9 cellular contexts compared by ENCODE assay signal in the genomic region with DNA sequence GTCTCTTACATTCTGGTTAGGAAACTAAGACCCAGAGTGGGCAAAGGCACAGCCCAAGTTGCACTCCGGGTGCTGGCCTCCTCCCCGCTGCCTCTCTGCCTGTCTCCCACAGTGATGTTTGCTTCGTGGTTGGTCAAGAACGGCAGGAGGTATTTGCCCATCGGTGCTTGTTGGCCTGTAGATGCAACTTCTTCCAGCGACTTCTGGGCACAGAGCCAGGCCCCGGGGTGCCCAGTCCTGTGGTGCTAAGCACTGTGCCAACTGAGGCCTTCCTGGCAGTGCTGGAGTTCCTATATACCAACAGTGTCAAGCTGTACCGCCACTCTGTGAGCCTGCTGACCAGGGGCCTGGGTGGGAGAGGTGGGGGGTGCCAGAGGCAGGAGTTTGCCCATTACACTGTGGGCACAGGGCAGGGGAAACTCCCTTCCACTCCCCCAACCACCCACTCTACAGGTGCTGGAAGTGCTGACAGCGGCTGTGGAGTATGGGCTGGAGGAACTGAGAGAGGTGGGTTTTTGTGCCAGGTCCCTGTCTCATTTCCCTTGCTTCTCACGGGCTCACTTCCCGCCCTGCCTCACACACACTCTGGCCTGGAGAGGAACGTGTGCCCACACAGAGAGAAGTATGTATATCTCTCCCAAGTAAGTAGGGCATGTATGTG. TPM values are rescaled to one million over a fixed set of nuclear protein-coding genes. Genes with fewer than 3 reads are reported as not detected.
DNase-seq lines count a peak whose midpoint lies in the region; ATAC-seq and TF ChIP-seq lines count a peak whose summit lies in the region.
"Had no signal": no experiment of that assay in that cellular context is flagged by ENCODE, and none has a peak within 500 bp of the region (broad histone marks: within the 10 kb centered on the region; RNA-seq: fewer than 3 reads in every experiment).

No MANE protein-coding gene starts in this region.

- 80% methylated on average over 4 of the region's 12 CpGs for WGBS in SK-N-SH (ENCODE audit: low lambda C conversion rate)

- H3K9me3 ChIP-seq in DND-41 (ENCODE audit: insufficient read depth, low read length, severe bottlenecking) (no peaks in the 10 kb centered on the region), SK-N-SH (no peaks in the 10 kb centered on the region), muscle layer of duodenum (ENCODE audit: control insufficient read depth in 1 of 2, low read length in 2 of 2) (no peaks in the 10 kb centered on the region)

- H3K4me3 ChIP-seq in DND-41 (ENCODE audit: low read depth in 1 of 2, low read length in 2 of 2) (no peak overlapping the region), SK-N-SH (ENCODE audit: low read depth in 2 of 2, low read length in 1 of 2) (peak overlapping the region; percentile 43 to 54; a peak in 3 of 4 replicates), muscle layer of duodenum (ENCODE audit: low read depth in 1 of 2, low read length in 2 of 2) (peak overlapping the region in 1 of 2 donors; percentile 55)

- H3K4me1 ChIP-seq in DND-41 (ENCODE audit: insufficient read depth, low read length), result peaks cover 44% of the 10 kb centered on the region
- peaks cover 56 to 82% of the 10 kb centered on the region in 2 experiments; a peak in 3 of 4 replicates for H3K4me1 ChIP-seq in SK-N-SH (ENCODE audit: control insufficient read depth in 1 of 2, insufficient read depth in 2 of 2, low read depth in 1 of 2, low read length in 1 of 2)
- peaks cover 40 to 77% of the 10 kb centered on the region in 2 donors for H3K4me1 ChIP-seq in muscle layer of duodenum (ENCODE audit: control insufficient read depth in 1 of 2, insufficient read depth in 2 of 2, low read length in 2 of 2)

- no peak for DNase-seq in DND-41
- DNase-seq in SK-N-SH, result no peak
- DNase-seq in NCI-H526 treated with DMSO at 0.1 percent for 48 hours (lab: John Stamatoyannopoulos, UW), result no peak
- no peak for DNase-seq in G401 (ENCODE audit: low spot score)

- H3K79me2 ChIP-seq in DND-41 (ENCODE audit: insufficient read depth, low read length), result no peaks in the 10 kb centered on the region
- H3K79me2 ChIP-seq in SK-N-SH (ENCODE audit: insufficient read depth), result peaks cover 48% of the 10 kb centered on the region

- H4K20me1 ChIP-seq in DND-41 (ENCODE audit: insufficient read depth, low read length), result no peaks in the 10 kb centered on the region
- no peaks in the 10 kb centered on the region for H4K20me1 ChIP-seq in SK-N-SH (ENCODE audit: insufficient read depth)

- in situ Hi-C loops in G401 (cut with HindIII; ENCODE audit: low sequenced_read_pairs), result no loop called here

- H3K36me3 ChIP-seq in DND-41 (ENCODE audit: insufficient read depth, low read length) (peaks cover 9% of the 10 kb centered on the region; the same call in 1 of the 2 replicates), SK-N-SH (replicated peaks in 1 of 2; ENCODE audit: control insufficient read depth in 1 of 2, insufficient read depth in 2 of 2, low read length in 1 of 2) (peaks cover 20 to 35% of the 10 kb centered on the region in 2 experiments), muscle layer of duodenum (ENCODE audit: control insufficient read depth in 1 of 2, insufficient read depth in 2 of 2, low read length in 2 of 2) (peaks cover 12 to 31% of the 10 kb centered on the region in 2 donors)

- peaks cover 67% of the 10 kb centered on the region for H3F3A ChIP-seq in SK-N-SH (replicated peaks; ENCODE audit: insufficient read depth)

- peak overlapping the region; percentile 14; the same call in 1 of the 2 replicates for H3K4me2 ChIP-seq in DND-41 (ENCODE audit: insufficient read depth, low read length)
- peak overlapping the region; percentile 76 for H3K4me2 ChIP-seq in SK-N-SH

- POLR2A ChIA-PET in SK-N-SH (lab: Yijun Ruan, JAX), result interaction anchor here (1.0 to 3.1 kb wide), 3 partner anchors 9 to 35 kb away, joined by 3 to 29 read pairs (median 22); partner anchors contain the start of genes PLK3 and RPS8

- H3K27ac ChIP-seq in DND-41 (ENCODE audit: low read length) (peak overlapping the region; percentile 89), SK-N-SH (ENCODE audit: low read depth in 2 of 2, low read length in 1 of 2) (peak overlapping the region; percentile 94 to 100), cingulate gyrus (ENCODE audit: low read depth, low read length) (peak overlapping the region; percentile 72), muscle layer of duodenum (ENCODE audit: low read length) (peak overlapping the region; percentile 100)

- H3K27me3 ChIP-seq in DND-41 (ENCODE audit: insufficient read depth, low read length, poor library complexity) (no peaks in the 10 kb centered on the region), SK-N-SH (ENCODE audit: insufficient read depth) (no peaks in the 10 kb centered on the region), muscle layer of duodenum (ENCODE audit: low read depth, low read length) (no peaks in the 10 kb centered on the region)

- 0 out of 2 replicates have a peak overlapping the region, but pooled peaks have one; percentile 61 for H2AFZ ChIP-seq in DND-41 (ENCODE audit: low read depth, low read length)
- H2AFZ ChIP-seq in SK-N-SH (ENCODE audit: low read depth), result no peak overlapping the region

- TF ChIP-seq CTCF in DND-41 (IDR thresholded peaks at IDR 0.05; ENCODE audit: borderline replicate concordance, extremely low read depth, low read length, poor library complexity, severe bottlenecking) (no peak), SK-N-SH (IDR thresholded peaks at IDR 0.05) (no peak)

- ATAC-seq in DND-41 (ENCODE audit: insufficient read depth, low read depth), result no peak
- ATAC-seq in HG02678 (IDR thresholded peaks at IDR 0.05; ENCODE audit: unreplicated experiment), result no peak
- ATAC-seq in HG03460 (IDR thresholded peaks at IDR 0.05; ENCODE audit: unreplicated experiment), result no peak

- H3K9ac ChIP-seq in DND-41 (ENCODE audit: low read depth, low read length) (peak overlapping the region; percentile 48; the same call in 1 of the 2 replicates), SK-N-SH (peak overlapping the region; percentile 94)

- CTCF ChIA-PET in SK-N-SH (lab: Yijun Ruan, JAX), result interaction anchor here (2.4 kb wide), 1 partner anchor 10 kb away, joined by 11 read pairs; the partner anchor contains the start of gene PLK3

- no peaks in the 10 kb centered on the region for H3K9me2 ChIP-seq in SK-N-SH

- TF ChIP-seq RAD21 in SK-N-SH (IDR thresholded peaks at IDR 0.05; ENCODE audit: low read length), result no peak

- peak in 1 of 2 experiments; percentile 28; a peak in 1 of 4 replicates for TF ChIP-seq EP300 in SK-N-SH (IDR thresholded peaks at IDR 0.05; ENCODE audit: borderline replicate concordance in 1 of 2, low read depth in 1 of 2, low read length in 1 of 2)

TF ChIP-seq in SK-N-SH, 30 proteins besides CTCF, POLR2A, EP300 and RAD21 (continues in another document):
- no peak for TF ChIP-seq RCOR1 (IDR thresholded peaks at IDR 0.05; ENCODE audit: low read length)
- TF ChIP-seq FOXM1 (IDR thresholded peaks at IDR 0.05; ENCODE audit: low read depth), result no peak
- TF ChIP-seq IRF3 (IDR thresholded peaks at IDR 0.05; ENCODE audit: low read depth, low read length), result no peak

RNA-seq across cellular contexts. Expression of gene BTBD19, which starts 1.9 kb away (rescaled TPM):
- 36.9 and 37.9 TPM in 2 replicates for polyA plus RNA-seq in SK-N-SH (2012; rRNA removed)
- 7.5 and 10.1 TPM in 2 replicates for polyA plus RNA-seq in SK-N-SH (2012; cell fraction: cytosol; rRNA removed)
- polyA plus RNA-seq in SK-N-SH (2012; cell fraction: nucleus; rRNA removed), result 265 and 277 TPM in 2 replicates
- total RNA-seq in G401 (2014; rRNA removed; shearing (Covaris generic)), result 1.1 and 1.3 TPM in 2 replicates

RNA-seq across cellular contexts. Expression of gene DYNLT4, which starts 3.1 kb away (rescaled TPM):
- 0.37 and 0.61 TPM in 2 replicates for polyA plus RNA-seq in SK-N-SH (2012; rRNA removed)
- 0.15 and 0.29 TPM in 2 replicates for polyA plus RNA-seq in SK-N-SH (2012; cell fraction: cytosol; rRNA removed)
- polyA plus RNA-seq in SK-N-SH (2012; cell fraction: nucleus; rRNA removed), result 1.4 and 3.2 TPM in 2 replicates
- 2.9 and 14.6 TPM in 2 replicates for total RNA-seq in G401 (2014; rRNA removed; shearing (Covaris generic))
- total RNA-seq: myocyte had no signal

RNA-seq across cellular contexts. Expression of gene PLK3, which starts 10.1 kb away (rescaled TPM):
- 68.3 and 82.8 TPM in 2 replicates for polyA plus RNA-seq in SK-N-SH (2012; rRNA removed)
- 26.5 and 37.1 TPM in 2 replicates for polyA plus RNA-seq in SK-N-SH (2012; cell fraction: cytosol; rRNA removed)
- 295 and 317 TPM in 2 replicates for polyA plus RNA-seq in SK-N-SH (2012; cell fraction: nucleus; rRNA removed)
- total RNA-seq in G401 (2014; rRNA removed; shearing (Covaris generic)), result 8.0 and 8.5 TPM in 2 replicates

RNA-seq across cellular contexts. Expression of gene BEST4, which starts 22.3 kb away (rescaled TPM):
- 0.08 and 0.12 TPM in 2 replicates for polyA plus RNA-seq in SK-N-SH (2012; rRNA removed)
- polyA plus RNA-seq in SK-N-SH (2012; cell fraction: cytosol; rRNA removed), result 0.01 and 0.06 TPM in 2 replicates
- polyA plus RNA-seq in SK-N-SH (2012; cell fraction: nucleus; rRNA removed), result 0.89 and 1.4 TPM in 2 replicates
- total RNA-seq in G401 (2014; rRNA removed; shearing (Covaris generic)), result 2.2 and 2.3 TPM in 2 replicates

RNA-seq across cellular contexts. Expression of gene PTCH2, which starts 32.8 kb away (rescaled TPM):
- 1.0 and 1.2 TPM in 2 replicates for polyA plus RNA-seq in SK-N-SH (2012; rRNA removed)
- polyA plus RNA-seq in SK-N-SH (2012; cell fraction: cytosol; rRNA removed), result 0.36 and 0.52 TPM in 2 replicates
- 6.3 and 9.0 TPM in 2 replicates for polyA plus RNA-seq in SK-N-SH (2012; cell fraction: nucleus; rRNA removed)
- 0.18 and 0.27 TPM in 2 replicates for total RNA-seq in G401 (2014; rRNA removed; shearing (Covaris generic))

Comparison
In these comparisons a context has a peak if more than half of its experiments do, and no peak if none do; other contexts are left out.
1. H3K4me3 ChIP-seq: peak in SK-N-SH (2 of 2); none in DND-41 (0 of 2).
2. Peak in every context shown above with its lines, with median percentiles within 50 percentile points of each other: H3K27ac ChIP-seq.